ENCODE assay signal across 15 cellular contexts in genomic region chr20:32450484-32451061, GRCh38.
A peak's percentile ranks its signal among the peaks of the same experiment; 100 is the strongest.
DNase-seq lines count a peak whose midpoint lies in the region; ATAC-seq and TF ChIP-seq lines count a peak whose summit lies in the region.
"Had no signal": no experiment of that assay in that cellular context is flagged by ENCODE, and none has a peak within 500 bp of the region (broad histone marks: within the 10 kb centered on the region; RNA-seq: fewer than 3 reads in every experiment).

No MANE protein-coding gene starts in this region.

- no peak overlapping the region for H3K4me3 ChIP-seq in CD8-positive, alpha-beta memory T cell (ENCODE audit: low read length)
- H3K4me3 ChIP-seq in endodermal cell (ENCODE audit: low read length) (no peak overlapping the region), osteoblast (ENCODE audit: insufficient read depth, low read length) (no peak overlapping the region), esophagus squamous epithelium (no peak overlapping the region)
- H3K4me3 ChIP-seq: thoracic aorta had no signal

- intact Hi-C loops in esophagus squamous epithelium (cut with DNase I) = no loop called here

- H3K36me3 ChIP-seq in CD8-positive, alpha-beta memory T cell (ENCODE audit: insufficient read depth, low read length) = peaks cover 35% of the 10 kb centered on the region
- H3K36me3 ChIP-seq in endodermal cell (ENCODE audit: control insufficient read depth, insufficient read depth, low read length) (peaks cover 70% of the 10 kb centered on the region), osteoblast (ENCODE audit: insufficient read depth, low read length) (peaks cover 34% of the 10 kb centered on the region), esophagus squamous epithelium (peaks cover 4 to 64% (median 5%) of the 10 kb centered on the region in 3 donors)

- no peak overlapping the region for H3K27ac ChIP-seq in CD8-positive, alpha-beta memory T cell (ENCODE audit: low read depth, low read length)
- peak overlapping the region; percentile 60 for H3K27ac ChIP-seq in endodermal cell (ENCODE audit: low read depth, low read length)
- H3K27ac ChIP-seq in osteoblast (ENCODE audit: low read depth, low read length) = no peak overlapping the region
- H3K27ac ChIP-seq in esophagus squamous epithelium = peak overlapping the region in 1 of 4 donors; percentile 3
- H3K27ac ChIP-seq: thoracic aorta had no signal

- no peaks in the 10 kb centered on the region for H3K27me3 Mint-ChIP-seq in CD8-positive, alpha-beta memory T cell
- no peaks in the 10 kb centered on the region for H3K27me3 Mint-ChIP-seq in endodermal cell (ENCODE audit: insufficient read depth)
- H3K27me3 Mint-ChIP-seq: dendritic cell treated with granulocyte-macrophage colony-stimulating factor and Interleukin-4, amounts not matched to agents 40 ng/mL and 50 ng/mL, for 4 days had no signal

- CTCF ChIA-PET in CD8-positive, alpha-beta memory T cell (lab: Charles Lee) = no interaction called here

- no peak overlapping the region for H3K4me3 Mint-ChIP-seq in CD8-positive, alpha-beta memory T cell
- no peak overlapping the region for H3K4me3 Mint-ChIP-seq in endodermal cell
- H3K4me3 Mint-ChIP-seq: dendritic cell treated with granulocyte-macrophage colony-stimulating factor and Interleukin-4, amounts not matched to agents 40 ng/mL and 50 ng/mL, for 4 days; HFFc6 had no signal

- no peaks in the 10 kb centered on the region for H3K9me3 ChIP-seq in CD8-positive, alpha-beta memory T cell (ENCODE audit: low read length)
- H3K9me3 ChIP-seq in endodermal cell (ENCODE audit: control insufficient read depth, low read length) (no peaks in the 10 kb centered on the region), osteoblast (ENCODE audit: low read depth, low read length) (no peaks in the 10 kb centered on the region), esophagus squamous epithelium (no peaks in the 10 kb centered on the region)
- H3K9me3 ChIP-seq: thoracic aorta had no signal

- POLR2A ChIA-PET in CD8-positive, alpha-beta memory T cell (lab: Charles Lee) = no interaction called here

- no peak for TF ChIP-seq POLR2A in esophagus squamous epithelium (IDR thresholded peaks at IDR 0.05)

- peaks cover 0 to 94% (median 7%) of the 10 kb centered on the region in 3 donors for H3K36me3 Mint-ChIP-seq in CD8-positive, alpha-beta memory T cell
- peaks cover 70% of the 10 kb centered on the region for H3K36me3 Mint-ChIP-seq in endodermal cell (ENCODE audit: low read depth)

- WGBS in endodermal cell (ENCODE audit: insufficient coverage in 1 of 2, insufficient read length in 1 of 2), 2 experiments = 94% methylated on average over 4 to 9 of the region's 9 CpGs
- WGBS in esophagus squamous epithelium, 2 donors = 45 to 79% methylated on average over 2 to 3 of the region's 9 CpGs

- no peaks in the 10 kb centered on the region for H3K4me1 ChIP-seq in CD8-positive, alpha-beta memory T cell (ENCODE audit: insufficient read depth, low read length)
- H3K4me1 ChIP-seq in endodermal cell (ENCODE audit: control insufficient read depth, insufficient read depth, low read length) (no peaks in the 10 kb centered on the region), osteoblast (ENCODE audit: insufficient read depth, low read length) (no peaks in the 10 kb centered on the region), esophagus squamous epithelium (peaks cover 0 to 53% (median 9%) of the 10 kb centered on the region in 3 donors)

- peak overlapping the region; percentile 32 to 85 (median 70) for H3K27ac Mint-ChIP-seq in CD8-positive, alpha-beta memory T cell
- no peak overlapping the region for H3K27ac Mint-ChIP-seq in endodermal cell

- H4K20me1 ChIP-seq in osteoblast (ENCODE audit: insufficient read depth, low read length) = peaks cover 43% of the 10 kb centered on the region

- no peaks in the 10 kb centered on the region for H3K79me2 ChIP-seq in osteoblast (ENCODE audit: insufficient read depth, low read length)

- no peak overlapping the region for H3K9ac ChIP-seq in endodermal cell (ENCODE audit: extremely low read depth, low read length, poor library complexity, severe bottlenecking)

- no peak overlapping the region for H3K4me2 ChIP-seq in osteoblast (ENCODE audit: insufficient read depth, low read length)

- no peaks in the 10 kb centered on the region for H3K9me3 Mint-ChIP-seq in CD8-positive, alpha-beta memory T cell
- no peaks in the 10 kb centered on the region for H3K9me3 Mint-ChIP-seq in endodermal cell
- H3K9me3 Mint-ChIP-seq: dendritic cell treated with granulocyte-macrophage colony-stimulating factor and Interleukin-4, amounts not matched to agents 40 ng/mL and 50 ng/mL, for 4 days; HFFc6 had no signal

- ATAC-seq in HG03571 (IDR thresholded peaks at IDR 0.05; ENCODE audit: unreplicated experiment) = no peak

- peaks cover 5 to 9% (median 7%) of the 10 kb centered on the region in 3 donors for H3K4me1 Mint-ChIP-seq in CD8-positive, alpha-beta memory T cell
- peaks cover under 1% of the 10 kb centered on the region for H3K4me1 Mint-ChIP-seq in endodermal cell

- no peaks in the 10 kb centered on the region for H3K27me3 ChIP-seq in CD8-positive, alpha-beta memory T cell (ENCODE audit: insufficient read depth, low read length, poor library complexity, severe bottlenecking)
- H3K27me3 ChIP-seq in endodermal cell (ENCODE audit: control insufficient read depth, insufficient read depth, low read length, poor library complexity, severe bottlenecking) (no peaks in the 10 kb centered on the region), osteoblast (ENCODE audit: insufficient read depth, low read length) (no peaks in the 10 kb centered on the region), esophagus squamous epithelium (no peaks in the 10 kb centered on the region)

- H2AFZ ChIP-seq in osteoblast (ENCODE audit: low read length) = no peak overlapping the region

- peak in 1 of 5 donors; percentile 39 for DNase-seq in CD8-positive, alpha-beta memory T cell
- DNase-seq in NCI-H82 (lab: John Stamatoyannopoulos, UW) (peak; percentile 91), endodermal cell (no peak), osteoblast (ENCODE audit: insufficient read length, low spot score, missing footprints) (peak; percentile 73), esophagus squamous epithelium (lab: John Stamatoyannopoulos, UW) (no peak), RPMI8226 (no peak), T-helper 9 cell (no peak)
- DNase-seq: activated CD8-positive, alpha-beta memory T cell treated with anti-CD3 and anti-CD28 coated beads for 24 hours; HFFc6; NCI-H446 treated with DMSO at 0.1 percent for 48 hours; Right ventricle myocardium superior; small intestine had no signal

- TF ChIP-seq CTCF in endodermal cell (conservative IDR thresholded peaks at IDR 0.05) (no peak), osteoblast (IDR thresholded peaks at IDR 0.05; ENCODE audit: extremely low read depth, low read depth, low read length) (no peak), esophagus squamous epithelium (IDR thresholded peaks at IDR 0.05) (no peak)

Comparison
In these comparisons a context has a peak if more than half of its experiments do, and no peak if none do; other contexts are left out.
1. DNase-seq: peak in NCI-H82 (single experiment) and osteoblast (single experiment); none in endodermal cell (single experiment), esophagus squamous epithelium (single experiment), RPMI8226 (single experiment) and T-helper 9 cell (single experiment).